Comparison of ENCODE assay signal across 1 cellular context in genomic region chr12:49233842-49234526, GRCh38.
TF ChIP-seq lines count a peak whose summit lies in the region.

No MANE protein-coding gene starts in this region.

TF ChIP-seq in SK-N-SH, 30 proteins besides CTCF, POLR2A, EP300 and RAD21 (continued from another document):
- TF ChIP-seq IRF3 (IDR thresholded peaks at IDR 0.05; ENCODE audit: low read depth, low read length): no peak
- no peak for TF ChIP-seq TEAD4 (IDR thresholded peaks at IDR 0.05; ENCODE audit: borderline replicate concordance, insufficient read depth)
